Comparison of ENCODE assay signal across 20 cellular contexts in genomic region chr16:57638381-57638780, GRCh38. TPM values are rescaled to one million over a fixed set of nuclear protein-coding genes. Genes with fewer than 3 reads are reported as not detected.
DNase-seq lines count a peak whose midpoint lies in the region; ATAC-seq and TF ChIP-seq lines count a peak whose summit lies in the region.
"Had no signal": no experiment of that assay in that cellular context is flagged by ENCODE, and none has a peak within 500 bp of the region (broad histone marks: within the 10 kb centered on the region; RNA-seq: fewer than 3 reads in every experiment).

No MANE protein-coding gene starts in this region.

- peaks cover 11% of the 10 kb centered on the region for H3K27me3 Mint-ChIP-seq in activated T-cell treated with anti-CD3 and anti-CD28 coated beads, Interleukin-2, amount 50 U/mL, for 4 hours (ENCODE audit: low read depth)
- H3K27me3 Mint-ChIP-seq: CD8-positive, alpha-beta memory T cell had no signal

- TF ChIP-seq EP300 in neural cell (conservative IDR thresholded peaks at IDR 0.05; ENCODE audit: poor library complexity, severe bottlenecking): no peak

- H3K36me3 Mint-ChIP-seq in activated T-cell treated with anti-CD3 and anti-CD28 coated beads, Interleukin-2, amount 50 U/mL, for 4 hours (ENCODE audit: insufficient read depth): no peaks in the 10 kb centered on the region
- H3K36me3 Mint-ChIP-seq: CD8-positive, alpha-beta memory T cell had no signal

- H3K36me3 ChIP-seq in WERI-Rb-1 (no peaks in the 10 kb centered on the region), neural cell (ENCODE audit: insufficient read depth, low read length) (no peaks in the 10 kb centered on the region)
- H3K36me3 ChIP-seq: cardiac muscle cell had no signal

- no peaks in the 10 kb centered on the region for H3K9me2 ChIP-seq in neural cell (ENCODE audit: insufficient read depth, low read length)

- H3K4me3 ChIP-seq in WERI-Rb-1 (ENCODE audit: low read depth, low read length) (no peak overlapping the region), neural cell (ENCODE audit: low read length) (no peak overlapping the region)
- H3K4me3 ChIP-seq: cardiac muscle cell had no signal

- H3K27me3 ChIP-seq in WERI-Rb-1 (ENCODE audit: insufficient read depth, low read depth, severe bottlenecking) (no peaks in the 10 kb centered on the region), neural cell (ENCODE audit: insufficient read depth, low read depth, low read length) (no peaks in the 10 kb centered on the region)
- H3K27me3 ChIP-seq: cardiac muscle cell had no signal

- no peak for ATAC-seq in GM21737 (IDR thresholded peaks at IDR 0.05; ENCODE audit: unreplicated experiment)
- ATAC-seq in activated T-cell treated with anti-CD3 and anti-CD28 coated beads, Interleukin-2, amount 50 U/mL, for 4 hours: no peak
- ATAC-seq: PC-3 had no signal

- TF ChIP-seq CTCF in WERI-Rb-1 (IDR thresholded peaks at IDR 0.05; ENCODE audit: low read depth, low read length): no peak
- TF ChIP-seq CTCF in neural cell (IDR thresholded peaks at IDR 0.05; ENCODE audit: poor library complexity, severe bottlenecking): no peak

- no peak for DNase-seq in WERI-Rb-1
- DNase-seq in substantia nigra (lab: John Stamatoyannopoulos, UW): no peak
- no peak for DNase-seq in activated CD8-positive, alpha-beta memory T cell treated with anti-CD3 and anti-CD28 coated beads for 24 hours
- no peak for DNase-seq in activated T-cell treated with anti-CD3 and anti-CD28 coated beads, Interleukin-2, amount 50 U/mL, for 4 hours
- DNase-seq in UCSD-AML1 (lab: John Stamatoyannopoulos, UW; ENCODE audit: unreplicated experiment): no peak
- DNase-seq: activated gamma-delta T cell; NCI-H774; PC-3; SIG-M5; stimulated activated CD8-positive, alpha-beta memory T cell treated with anti-CD3 and anti-CD28 coated beads, Interleukin-4, amount 100 ng/mL, for 48 hours; T-helper 1 cell had no signal

- no peak overlapping the region for H3K4me3 Mint-ChIP-seq in activated T-cell treated with anti-CD3 and anti-CD28 coated beads, Interleukin-2, amount 50 U/mL, for 4 hours
- H3K4me3 Mint-ChIP-seq: CD8-positive, alpha-beta memory T cell had no signal

- peaks cover 51% of the 10 kb centered on the region for H3K79me2 ChIP-seq in neural cell (replicated peaks; ENCODE audit: insufficient read depth, low read length)

- no peak overlapping the region for H3K4me2 ChIP-seq in neural cell (ENCODE audit: low read length)
- H3K4me2 ChIP-seq: KMS-11 had no signal

- no peaks in the 10 kb centered on the region for H3K9me3 Mint-ChIP-seq in activated T-cell treated with anti-CD3 and anti-CD28 coated beads, Interleukin-2, amount 50 U/mL, for 4 hours
- H3K9me3 Mint-ChIP-seq: CD8-positive, alpha-beta memory T cell; H9 had no signal

- H3F3A ChIP-seq in neural cell (ENCODE audit: insufficient read depth, low read length, poor library complexity, severe bottlenecking): no peaks in the 10 kb centered on the region

- peak overlapping the region; percentile 38 for H3K9ac ChIP-seq in neural cell (ENCODE audit: low read length)
- H3K9ac ChIP-seq: KMS-11 had no signal

- no peak overlapping the region for H2AFZ ChIP-seq in neural cell (ENCODE audit: low read depth, low read length)

- peaks cover 3% of the 10 kb centered on the region for H3K4me1 Mint-ChIP-seq in activated T-cell treated with anti-CD3 and anti-CD28 coated beads, Interleukin-2, amount 50 U/mL, for 4 hours (ENCODE audit: low read depth)

- H4K20me1 ChIP-seq in neural cell (ENCODE audit: insufficient read depth): peaks cover 14% of the 10 kb centered on the region

- H3K27ac ChIP-seq in WERI-Rb-1 (peak overlapping the region; percentile 36), cingulate gyrus (ENCODE audit: low read depth, low read length) (peak overlapping the region; percentile 75), neural cell (ENCODE audit: low read length) (peak overlapping the region; percentile 96), substantia nigra (ENCODE audit: low read depth, low read length, poor library complexity, severe bottlenecking) (peak overlapping the region; percentile 84)
- H3K27ac ChIP-seq: cardiac muscle cell, KMS-11 had no signal

- TF ChIP-seq RAD21 in neural cell (conservative IDR thresholded peaks at IDR 0.05): no peak

- no peaks in the 10 kb centered on the region for H3K9me3 ChIP-seq in WERI-Rb-1 (ENCODE audit: severe bottlenecking)
- H3K9me3 ChIP-seq in neural cell (ENCODE audit: low read length): no peaks in the 10 kb centered on the region

TF ChIP-seq in neural cell, 6 proteins besides CTCF, POLR2A, EP300 and RAD21:
- TF ChIP-seq EZH2 (IDR thresholded peaks at IDR 0.05; ENCODE audit: borderline replicate concordance, insufficient read depth, low read length, poor library complexity, severe bottlenecking) (no peak), REST (IDR thresholded peaks at IDR 0.05; ENCODE audit: borderline replicate concordance) (no peak), TAF1 (IDR thresholded peaks at IDR 0.05; ENCODE audit: low read depth) (no peak), MXI1 (conservative IDR thresholded peaks at IDR 0.05; ENCODE audit: poor library complexity, severe bottlenecking) (no peak), POLR2AphosphoS5 (IDR thresholded peaks at IDR 0.05) (no peak), SMC3 (conservative IDR thresholded peaks at IDR 0.05; ENCODE audit: poor library complexity) (no peak)

RNA-seq across cellular contexts. Expression of gene ADGRG1, which starts 10.0 kb away (rescaled TPM):
- polyA plus RNA-seq in neural cell: 80.6 and 86.8 TPM in 2 replicates
- 122 and 124 TPM in 2 replicates for polyA minus RNA-seq in neural cell
- 10 to 100 TPM in 1 of 3 donors, 1 to 10 TPM in 2; 3.6 to 11.9 (median 6.7) TPM for total RNA-seq in activated T-cell treated with anti-CD3 and anti-CD28 coated beads, Interleukin-2, amount 50 U/mL, for 4 hours
- total RNA-seq: cardiac muscle cell had no signal

RNA-seq across cellular contexts. Expression of gene ADGRG3, which starts 29.7 kb away (rescaled TPM):
- 0.62 and 0.86 TPM in 2 replicates for polyA plus RNA-seq in neural cell
- 0.49 TPM in 1 of 2 replicates, not detected in the other for polyA minus RNA-seq in neural cell
- total RNA-seq in activated T-cell treated with anti-CD3 and anti-CD28 coated beads, Interleukin-2, amount 50 U/mL, for 4 hours: not detected
- total RNA-seq: cardiac muscle cell; CD8-positive, alpha-beta memory T cell; HT1080; PC-3 had no signal
- polyA plus RNA-seq: cardiac muscle cell; CD8-positive, alpha-beta memory T cell had no signal

RNA-seq across cellular contexts. Expression of gene DRC7, which starts 56.2 kb away (rescaled TPM):
- 0.10 and 1.4 TPM in 2 replicates for polyA plus RNA-seq in neural cell
- polyA minus RNA-seq in neural cell: 0.49 and 0.69 TPM in 2 replicates
- not detected for total RNA-seq in activated T-cell treated with anti-CD3 and anti-CD28 coated beads, Interleukin-2, amount 50 U/mL, for 4 hours
- total RNA-seq: CD8-positive, alpha-beta memory T cell; HT1080; PC-3 had no signal
- polyA plus RNA-seq: CD8-positive, alpha-beta memory T cell; esophagus had no signal

Comparison
In these comparisons a context has a peak if more than half of its experiments do, and no peak if none do; other contexts are left out.
1. H3K27ac ChIP-seq: peak in every context shown above with its lines; median percentile 96 in neural cell; 84 in substantia nigra; 75 in cingulate gyrus; 36 in WERI-Rb-1.